In genomic region chr6:50635429-50635828, GRCh38 we compare ENCODE assay signal across 33 cellular contexts.
"Had no signal": no experiment of that assay in that cellular context is flagged by ENCODE, and none has a peak within 500 bp of the region (broad histone marks: within the 10 kb centered on the region; RNA-seq: fewer than 3 reads in every experiment).

No MANE protein-coding gene starts in this region.

- H3K4me1 ChIP-seq: adrenal gland, ascending aorta, body of pancreas, breast epithelium had no signal

- H3K36me3 ChIP-seq: adrenal gland, ascending aorta, brain microvascular endothelial cell, breast epithelium, cardiac muscle cell had no signal

- H3K27me3 ChIP-seq: adrenal gland, ascending aorta, body of pancreas, brain microvascular endothelial cell, breast epithelium, cardiac muscle cell had no signal

- H3K4me3 ChIP-seq: adrenal gland, ascending aorta, body of pancreas, breast epithelium, cardiac muscle cell had no signal

- H3K9me3 ChIP-seq: adrenal gland, ascending aorta, body of pancreas, breast epithelium had no signal

- ATAC-seq: activated naive CD4-positive, alpha-beta T cell treated with anti-CD3 and anti-CD28 coated beads, Interleukin-2, amount 50 U/mL, for 72 hours; activated naive CD8-positive, alpha-beta T cell treated with anti-CD3 and anti-CD28 coated beads, Interleukin-2, amount 50 U/mL, for 24 hours; activated T-cell treated with anti-CD3 and anti-CD28 coated beads, Interleukin-2, amount 50 U/mL, for 4 hours; activated T-cell treated with anti-CD3 and anti-CD28 coated beads, Interleukin-2, amount 50 U/mL, for 72 hours; activated T-helper 17 cell treated with anti-CD3 and anti-CD28 coated beads, Interleukin-2, amount 50 U/mL, for 72 hours; body of pancreas had no signal

- DNase-seq: activated effector memory CD4-positive, alpha-beta T cell treated with anti-CD3 and anti-CD28 coated beads, Interleukin-2, amount 50 U/mL, for 16 hours; activated effector memory CD4-positive, alpha-beta T cell treated with Interleukin-2 at 50 U/mL for 16 hours; activated gamma-delta T cell; activated gamma-delta T cell treated with Interleukin-2 at 50 U/mL for 16 hours; activated naive CD4-positive, alpha-beta T cell; activated naive CD4-positive, alpha-beta T cell treated with anti-CD3 and anti-CD28 coated beads for 36 hours; activated naive CD4-positive, alpha-beta T cell treated with anti-CD3 and anti-CD28 coated beads, Interleukin-2, amount 10 ng/mL, durations not matched to agents 7 days and 5 days; activated naive CD4-positive, alpha-beta T cell treated with anti-CD3 and anti-CD28 coated beads, Interleukin-2, amount 50 U/mL, for 16 hours; activated naive CD4-positive, alpha-beta T cell treated with Interleukin-2 at 50 U/mL for 16 hours; activated naive CD8-positive, alpha-beta T cell treated with anti-CD3 and anti-CD28 coated beads for 36 hours; activated naive CD8-positive, alpha-beta T cell treated with anti-CD3 and anti-CD28 coated beads, Interleukin-2, amount 10 ng/mL, durations not matched to agents 7 days and 5 days; activated naive CD8-positive, alpha-beta T cell treated with anti-CD3 and anti-CD28 coated beads, Interleukin-2, amount 50 U/mL, for 24 hours; activated T-cell treated with anti-CD3 and anti-CD28 coated beads, Interleukin-2, amount 50 U/mL, for 24 hours; activated T-cell treated with anti-CD3 and anti-CD28 coated beads, Interleukin-2, amount 50 U/mL, for 4 hours; activated T-cell treated with anti-CD3 and anti-CD28 coated beads, Interleukin-2, amount 50 U/mL, for 48 hours; activated T-cell treated with anti-CD3 and anti-CD28 coated beads, Interleukin-2, amount 50 U/mL, for 72 hours; adrenal gland; amniotic stem cell; amygdala; anterior cingulate cortex; aorta; body of pancreas; brain microvascular endothelial cell; caudate nucleus; central memory CD4-positive, alpha-beta T cell; cerebellar nuclear complex had no signal

- H3K27ac ChIP-seq: adrenal gland, ascending aorta, body of pancreas, brain microvascular endothelial cell, breast epithelium, cardiac muscle cell had no signal

- FAIRE-seq: astrocyte, bronchial epithelial cell had no signal
